2 cellular contexts compared by ENCODE assay signal in the genomic region with DNA sequence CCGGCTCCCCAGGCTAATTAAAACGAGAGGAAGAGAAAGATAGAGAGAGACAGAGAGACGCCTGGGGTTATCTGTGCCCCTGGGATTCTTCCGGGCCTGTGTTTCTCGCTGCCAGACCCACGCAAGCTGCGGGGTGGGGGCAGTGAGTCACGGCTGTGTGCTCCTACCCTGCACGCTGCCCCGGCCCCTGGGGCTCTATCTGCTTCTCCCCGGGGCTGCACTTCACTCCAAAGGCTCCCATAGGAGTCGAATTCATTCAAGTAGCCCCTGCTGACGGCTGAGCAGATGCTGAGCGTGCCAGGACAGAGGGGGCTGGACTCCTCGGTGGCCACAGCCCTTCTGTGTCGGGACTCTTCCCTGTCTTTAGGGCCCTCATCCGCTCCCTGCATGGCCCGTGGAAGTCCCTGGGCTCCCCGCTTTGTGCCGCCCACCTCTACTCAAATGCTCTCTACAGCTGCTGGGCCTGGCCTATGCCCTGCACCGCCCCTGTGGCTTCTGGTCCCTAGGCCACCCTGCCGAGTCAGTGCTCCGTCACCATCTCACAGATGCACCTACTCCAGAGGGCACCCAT.
TF ChIP-seq lines count a peak whose summit lies in the region.

No MANE protein-coding gene starts in this region.

TF ChIP-seq in K562, 482 proteins besides CTCF, POLR2A, EP300 and RAD21:
- no peak for TF ChIP-seq MTA2 (IDR thresholded peaks at IDR 0.05; ENCODE audit: low read depth)
- TF ChIP-seq ZNF445 (CRISPR knock-in tag; IDR thresholded peaks at IDR 0.05; ENCODE audit: low read depth), result no peak
- TF ChIP-seq, protein P1, sequence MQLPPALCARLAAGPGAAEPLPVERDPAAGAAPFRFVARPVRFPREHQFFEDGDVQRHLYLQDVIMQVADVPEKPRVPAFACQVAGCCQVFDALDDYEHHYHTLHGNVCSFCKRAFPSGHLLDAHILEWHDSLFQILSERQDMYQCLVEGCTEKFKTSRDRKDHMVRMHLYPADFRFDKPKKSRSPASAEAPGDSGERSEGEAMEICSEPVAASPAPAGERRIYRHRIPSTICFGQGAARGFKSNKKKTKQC (CRISPR knock-in tag; IDR thresholded peaks at IDR 0.05), result no peak
- TF ChIP-seq, protein P2, sequence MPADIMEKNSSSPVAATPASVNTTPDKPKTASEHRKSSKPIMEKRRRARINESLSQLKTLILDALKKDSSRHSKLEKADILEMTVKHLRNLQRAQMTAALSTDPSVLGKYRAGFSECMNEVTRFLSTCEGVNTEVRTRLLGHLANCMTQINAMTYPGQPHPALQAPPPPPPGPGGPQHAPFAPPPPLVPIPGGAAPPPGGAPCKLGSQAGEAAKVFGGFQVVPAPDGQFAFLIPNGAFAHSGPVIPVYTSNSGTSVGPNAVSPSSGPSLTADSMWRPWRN (IDR thresholded peaks at IDR 0.05; ENCODE audit: low read depth), result no peak
- TF ChIP-seq U2AF2 (optimal IDR thresholded peaks at IDR 0.05; ENCODE audit: low read depth, low read length), result no peak
- no peak for TF ChIP-seq OTX1 (CRISPR knock-in tag; IDR thresholded peaks at IDR 0.05)
- TF ChIP-seq HDAC8 (tag; IDR thresholded peaks at IDR 0.05), result no peak

TF ChIP-seq in liver, 16 proteins besides CTCF, POLR2A, EP300 and RAD21:
- no peak for TF ChIP-seq FOXA2 (IDR thresholded peaks at IDR 0.05)
- TF ChIP-seq YY1 (IDR thresholded peaks at IDR 0.05), result peak; percentile 15
- peak in 1 of 2 donors; percentile 42 for TF ChIP-seq RXRA (IDR thresholded peaks at IDR 0.05)
- peak; percentile 92 for TF ChIP-seq NR2F2 (IDR thresholded peaks at IDR 0.05)
- no peak for TF ChIP-seq REST (IDR thresholded peaks at IDR 0.05)
